In the genomic region with DNA sequence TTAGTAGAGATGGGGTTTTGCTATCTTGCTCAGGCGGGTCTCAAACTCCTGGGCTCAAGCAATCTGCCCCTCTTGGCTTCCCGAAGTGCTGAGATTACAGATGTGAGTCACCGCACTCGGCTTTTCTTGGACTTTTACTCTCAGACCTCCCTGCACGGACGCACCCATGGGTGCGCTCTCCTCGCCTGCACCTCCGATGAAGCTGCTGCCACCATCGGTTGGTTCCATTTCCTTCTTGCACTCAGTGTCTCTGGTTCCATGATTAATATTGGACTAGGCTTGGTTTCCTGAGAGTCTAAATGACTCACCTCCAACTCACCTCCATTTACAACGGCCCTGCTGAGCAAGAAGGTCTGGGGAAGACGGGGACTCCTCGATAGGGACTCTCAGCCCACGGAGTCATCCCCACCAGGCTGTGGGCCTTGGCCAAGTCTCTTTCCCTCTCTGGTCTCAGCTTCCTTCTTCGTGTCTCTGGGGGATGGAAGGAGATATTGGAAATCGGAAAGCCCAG, we compare ENCODE assay signal across 21 cellular contexts. TPM values are rescaled to one million over a fixed set of nuclear protein-coding genes. Genes with fewer than 3 reads are reported as not detected.
DNase-seq lines count a peak whose midpoint lies in the region; ATAC-seq, FAIRE-seq and TF ChIP-seq lines count a peak whose summit lies in the region.
"Had no signal": no experiment of that assay in that cellular context is flagged by ENCODE, and none has a peak within 500 bp of the region (broad histone marks: within the 10 kb centered on the region; RNA-seq: fewer than 3 reads in every experiment).

No MANE protein-coding gene starts in this region.

- H3K4me2 ChIP-seq in GM12878 (ENCODE audit: control insufficient read depth, insufficient read depth): peak overlapping the region; percentile 49

- TF ChIP-seq CTCF in GM06990 (IDR thresholded peaks at IDR 0.05; ENCODE audit: insufficient read depth, low read length, poor library complexity, severe bottlenecking) (no peak), GM12878 (IDR thresholded peaks at IDR 0.05 in 2 of 3, conservative IDR thresholded peaks at IDR 0.05 in 1 of 3; ENCODE audit: control insufficient read depth in 2 of 3, extremely low read depth in 1 of 3, insufficient read depth in 1 of 3, low read depth in 3 of 3, low read length in 3 of 3) (no peak)

- H3K27ac ChIP-seq in GM12878 (ENCODE audit: control insufficient read depth, insufficient read depth): peak overlapping the region; percentile 80
- H3K27ac ChIP-seq: skin epidermis, WERI-Rb-1 had no signal

- H3K4me1 Mint-ChIP-seq in activated CD4-positive, alpha-beta T cell treated with anti-CD3 and anti-CD28 coated beads for 36 hours: peaks cover 82% of the 10 kb centered on the region

- peaks cover 2% of the 10 kb centered on the region for H3K36me3 Mint-ChIP-seq in activated CD4-positive, alpha-beta T cell treated with anti-CD3 and anti-CD28 coated beads for 36 hours (ENCODE audit: low read depth)
- H3K36me3 Mint-ChIP-seq: naive thymus-derived CD8-positive, alpha-beta T cell had no signal

- H3K4me3 Mint-ChIP-seq in activated CD4-positive, alpha-beta T cell treated with anti-CD3 and anti-CD28 coated beads for 36 hours: no peak overlapping the region
- H3K4me3 Mint-ChIP-seq: naive thymus-derived CD8-positive, alpha-beta T cell had no signal

- H3K27me3 ChIP-seq in GM06990 (replicated peaks; ENCODE audit: control insufficient read depth, insufficient read depth, low read length): no peaks in the 10 kb centered on the region
- H3K27me3 ChIP-seq in GM12878 (replicated peaks in 1 of 2; ENCODE audit: control insufficient read depth in 2 of 2, insufficient read depth in 2 of 2, low read length in 1 of 2): no peaks in the 10 kb centered on the region

- H3K9ac ChIP-seq in GM12878 (ENCODE audit: control insufficient read depth, insufficient read depth, low read length): peak overlapping the region; percentile 31; the same call in 1 of the 2 replicates

- H3K9me3 ChIP-seq in GM12878 (replicated peaks; ENCODE audit: control insufficient read depth, insufficient read depth, low read length): peaks cover 2% of the 10 kb centered on the region; the same call in 2 of the 3 replicates

- WGBS in GM12878 (ENCODE audit: insufficient coverage, insufficient replicate concordance, low lambda C conversion rate, missing lambda C conversion rate): under 1% methylated on average over 16 of the region's 16 CpGs

- BruUV-seq in GM12878 (replicated peaks; lab: Mats Ljungman, UMichigan): no TSS peak

- no peak for TF ChIP-seq POLR2A in GM12878 (IDR thresholded peaks at IDR 0.05; ENCODE audit: low read depth, low read length)

- no peaks in the 10 kb centered on the region for H4K20me1 ChIP-seq in GM12878 (ENCODE audit: control insufficient read depth, insufficient read depth)

- CTCF ChIA-PET in activated CD4-positive, alpha-beta T cell treated with anti-CD3 and anti-CD28 coated beads for 36 hours (lab: Charles Lee): interaction anchor here (0.5 to 2.0 kb wide), 2 partner anchors 9 to 1738 kb away, joined by 3 to 12 read pairs; no protein-coding TSS in a partner anchor
- CTCF ChIA-PET in GM12878 (lab: Yijun Ruan, JAX): interaction anchor here (1.2 to 3.6 kb wide), 6 partner anchors 8 to 23 kb away, joined by 3 to 16 read pairs (median 10); no protein-coding TSS in a partner anchor

- peaks cover 14% of the 10 kb centered on the region for H3K79me2 ChIP-seq in GM12878 (ENCODE audit: control insufficient read depth, insufficient read depth, low read length)

- H3K4me1 ChIP-seq in GM12878 (ENCODE audit: control insufficient read depth, insufficient read depth, low read length): peaks cover 91% of the 10 kb centered on the region

- in situ Hi-C loops in GM12878 (cut with MboI): loop anchor here (25.0 kb wide), 1 partner anchor 1656 kb away; the partner anchor contains the start of gene PRDM2

- TF ChIP-seq EP300 in GM12878 (IDR thresholded peaks at IDR 0.05; ENCODE audit: borderline replicate concordance in 1 of 2, control insufficient read depth in 1 of 2, low read depth in 2 of 2, low read length in 2 of 2): 0 out of 4 replicates have a peak, but pooled peaks of 1 of the 2 experiments have one; percentile 36

- H3K36me3 ChIP-seq in GM06990 (ENCODE audit: control insufficient read depth, insufficient read depth, low read length): no peaks in the 10 kb centered on the region
- no peaks in the 10 kb centered on the region for H3K36me3 ChIP-seq in GM12878 (ENCODE audit: control insufficient read depth in 2 of 2, insufficient read depth in 2 of 2, low read length in 1 of 2)
- H3K36me3 ChIP-seq: WERI-Rb-1 had no signal

- POLR2A ChIA-PET in activated CD4-positive, alpha-beta T cell treated with anti-CD3 and anti-CD28 coated beads for 36 hours (lab: Charles Lee): interaction anchor here (0.8 to 2.3 kb wide), 2 partner anchors 9 to 17 kb away, joined by 3 to 18 read pairs; no protein-coding TSS in a partner anchor
- POLR2A ChIA-PET in GM12878 (lab: Charles Lee): interaction anchor here (1.8 to 11.1 kb wide), 5 partner anchors 10 to 21 kb away, joined by 7 to 134 read pairs (median 45); no protein-coding TSS in a partner anchor

- H3K27me3 Mint-ChIP-seq in activated CD4-positive, alpha-beta T cell treated with anti-CD3 and anti-CD28 coated beads for 36 hours: peaks cover 10% of the 10 kb centered on the region

- TF ChIP-seq RAD21 in GM12878 (IDR thresholded peaks at IDR 0.05; ENCODE audit: insufficient read depth, low read depth, low read length): no peak

- DNase-seq in activated CD4-positive, alpha-beta T cell treated with anti-CD3 and anti-CD28 coated beads for 36 hours: peak; percentile 63
- no peak for DNase-seq in activated CD4-positive, alpha-beta T cell treated with anti-CD3 and anti-CD28 coated beads for 1 hour
- DNase-seq in GM06990 (ENCODE audit: extremely low read depth, insufficient read length) (peak; percentile 73), NCI-H226 (peak; percentile 41), GM12878 (ENCODE audit: low read depth, low spot score) (peak; percentile 76), hypothalamus (lab: John Stamatoyannopoulos, UW) (no peak), GM19238 (ENCODE audit: insufficient read length, low spot score) (no peak)
- DNase-seq: 8988T, C1 segment of cervical spinal cord, DMS53, erythroblast, Karpas-422, NCI-H1105 treated with DMSO at 0.1 percent for 48 hours, NCI-H774, WERI-Rb-1 had no signal

- no peak for FAIRE-seq in GM12878 (lab: Jason Lieb, UNC)
- FAIRE-seq: H1, urothelium cell line had no signal

- H3K4me3 ChIP-seq in GM06990 (replicated peaks; ENCODE audit: low read depth, low read length) (no peak overlapping the region), GM12878 (no peak overlapping the region; the same call in 1 of the 2 replicates)
- H3K4me3 ChIP-seq: skin epidermis had no signal

- no peaks in the 10 kb centered on the region for H3K9me3 Mint-ChIP-seq in activated CD4-positive, alpha-beta T cell treated with anti-CD3 and anti-CD28 coated beads for 36 hours (ENCODE audit: low read depth)

- peak overlapping the region; percentile 64 for H3K27ac Mint-ChIP-seq in activated CD4-positive, alpha-beta T cell treated with anti-CD3 and anti-CD28 coated beads for 36 hours
- H3K27ac Mint-ChIP-seq: naive thymus-derived CD8-positive, alpha-beta T cell had no signal

- peak overlapping the region; percentile 46 for H2AFZ ChIP-seq in GM12878 (ENCODE audit: control insufficient read depth, low read depth, low read length)

- SMC1A ChIA-PET in GM12878 (lab: Charles Lee; ENCODE audit: uncharacterized antibody, unreplicated experiment): interaction anchor here (1.2 to 14.3 kb wide), 6 partner anchors 9 to 32 kb away, joined by 3 to 209 read pairs (median 24); partner anchors contain the start of gene TNFRSF8

- ATAC-seq in activated CD4-positive, alpha-beta T cell treated with anti-CD3 and anti-CD28 coated beads for 36 hours: peak; percentile 46
- ATAC-seq in GM12878 (peak; percentile 0; the same call in 1 of the 3 replicates), GM21528 (IDR thresholded peaks at IDR 0.05; ENCODE audit: low FRiP score, unreplicated experiment) (no peak)
- ATAC-seq: naive thymus-derived CD8-positive, alpha-beta T cell had no signal

- intact Hi-C loops in activated CD4-positive, alpha-beta T cell treated with anti-CD3 and anti-CD28 coated beads for 36 hours (cut with DNase I, micrococcal nuclease): loop anchor here (1.0 to 5.0 kb wide), 3 partner anchors 9 to 391 kb away; no protein-coding TSS in a partner anchor
- intact Hi-C loops in GM12878 (cut with micrococcal nuclease; ENCODE audit: unreplicated experiment): no loop called here

- RAD21 ChIA-PET in GM12878 (lab: Charles Lee; ENCODE audit: unreplicated experiment): interaction anchor here (0.9 to 5.7 kb wide), 7 partner anchors 10 to 148 kb away, joined by 3 to 34 read pairs (median 8); no protein-coding TSS in a partner anchor

RNA-seq across cellular contexts. Expression of gene TNFRSF8, which starts 6.7 kb away (rescaled TPM):
- total RNA-seq in activated CD4-positive, alpha-beta T cell treated with anti-CD3 and anti-CD28 coated beads for 36 hours: 10 to 100 TPM; 15.7 to 16.3 TPM
- 152 and 169 TPM in 2 replicates for total RNA-seq in GM12878 (2013; cell fraction: nucleolus; rRNA removed)
- 59.6 and 71.1 TPM in 2 replicates for total RNA-seq in GM12878 (2014; rRNA removed)
- 32.8 and 40.6 TPM in 2 replicates for total RNA-seq in GM12878 (2014; rRNA removed; fragmentation: Illumina TruSeq; extraction: Trizol)
- 114 and 115 TPM in 2 replicates for total RNA-seq in GM12878 (2021)
- polyA plus RNA-seq in GM12878 (2011; ENCODE audit: low read depth): 15.7 TPM
- polyA plus RNA-seq in GM12878 (2011; rRNA removed): 18.2 and 40.5 TPM in 2 replicates
- 58.2 and 63.2 TPM in 2 replicates for polyA plus RNA-seq in GM12878 (2011; cell fraction: cytosol; rRNA removed)
- 60.0 and 69.8 TPM in 2 replicates for polyA plus RNA-seq in GM12878 (2011; cell fraction: nucleus; rRNA removed)
- 37.2 and 56.8 TPM in 2 replicates for polyA plus RNA-seq in GM12878 (2012)
- polyA plus RNA-seq in GM12878 (2014; fragmentation: Illumina TruSeq; extraction: Trizol): 12.4 and 49.6 TPM in 2 replicates
- polyA plus RNA-seq in GM12878 (2014; fragmentation: Nextera tagmentation; extraction: Ambion mirVana): 10 to 100 TPM in 1 of 2 experiments, 1 to 10 TPM in 1; 9.8 to 32.0 TPM
- 68.0 and 85.0 TPM in 2 replicates for polyA plus RNA-seq in GM12878 (2014; rRNA removed)
- polyA plus RNA-seq in GM12878 (2016; fragmentation: Nextera tagmentation; extraction: Ambion mirVana): 10 to 100 TPM; 69.7 to 71.9 TPM
- 33.1 and 63.8 TPM in 2 replicates for polyA minus RNA-seq in GM12878 (2011; rRNA and poly(A)+ RNA removed)
- polyA minus RNA-seq in GM12878 (2011; cell fraction: cytosol; rRNA and poly(A)+ RNA removed): 32.3 and 32.7 TPM in 2 replicates
- 25.4 and 41.4 TPM in 2 replicates for polyA minus RNA-seq in GM12878 (2011; cell fraction: nucleus; rRNA and poly(A)+ RNA removed)
- total RNA-seq: lung microvascular endothelial cell; naive thymus-derived CD8-positive, alpha-beta T cell had no signal
- polyA plus RNA-seq: naive thymus-derived CD8-positive, alpha-beta T cell had no signal

RNA-seq across cellular contexts. Expression of gene MIIP, which starts 37.1 kb away (rescaled TPM):
- 10 to 100 TPM; 30.2 to 31.5 TPM for total RNA-seq in activated CD4-positive, alpha-beta T cell treated with anti-CD3 and anti-CD28 coated beads for 36 hours
- 69.0 and 77.4 TPM in 2 replicates for total RNA-seq in GM12878 (2013; cell fraction: nucleolus; rRNA removed)
- total RNA-seq in GM12878 (2014; rRNA removed) (68.8 and 71.3 TPM in 2 replicates), GM12878 (2014; rRNA removed; fragmentation: Illumina TruSeq; extraction: Trizol) (16.6 and 17.1 TPM in 2 replicates), GM12878 (2021) (56.2 and 57.2 TPM in 2 replicates)
- polyA plus RNA-seq in GM12878 (2011; ENCODE audit: low read depth): 12.2 TPM
- polyA plus RNA-seq in GM12878 (2011; rRNA removed) (8.8 and 21.5 TPM in 2 replicates), GM12878 (2014; fragmentation: Illumina TruSeq; extraction: Trizol) (5.4 and 11.6 TPM in 2 replicates), GM12878 (2014; fragmentation: Nextera tagmentation; extraction: Ambion mirVana) (1 to 10 TPM in 1 of 2 experiments, under 1 TPM in 1; 0.84 to 5.1 TPM), GM12878 (2014; rRNA removed) (65.2 and 70.6 TPM in 2 replicates), GM12878 (2016; fragmentation: Nextera tagmentation; extraction: Ambion mirVana) (10 to 100 TPM; 82.3 to 95.7 TPM)
- polyA plus RNA-seq in GM12878 (2011; cell fraction: cytosol; rRNA removed): 30.0 and 54.7 TPM in 2 replicates
- polyA plus RNA-seq in GM12878 (2011; cell fraction: nucleus; rRNA removed): 275 and 289 TPM in 2 replicates
- polyA plus RNA-seq in GM12878 (2012): 37.9 and 40.1 TPM in 2 replicates
- 13.8 and 33.1 TPM in 2 replicates for polyA minus RNA-seq in GM12878 (2011; rRNA and poly(A)+ RNA removed)
- 16.1 and 21.0 TPM in 2 replicates for polyA minus RNA-seq in GM12878 (2011; cell fraction: cytosol; rRNA and poly(A)+ RNA removed)
- polyA minus RNA-seq in GM12878 (2011; cell fraction: nucleus; rRNA and poly(A)+ RNA removed): 22.2 and 38.7 TPM in 2 replicates

Comparison
In these comparisons a context has a peak if more than half of its experiments do, and no peak if none do; other contexts are left out.
1. DNase-seq: peak in activated CD4-positive, alpha-beta T cell treated with anti-CD3 and anti-CD28 coated beads for 36 hours (single experiment), GM06990 (single experiment), NCI-H226 (single experiment) and GM12878 (single experiment); none in activated CD4-positive, alpha-beta T cell treated with anti-CD3 and anti-CD28 coated beads for 1 hour (single experiment), hypothalamus (0 of 51) and GM19238 (single experiment).